ENCODE assay signal across 8 cellular contexts in genomic region chr2:232325324-232326273, GRCh38. TPM values are rescaled to one million over a fixed set of nuclear protein-coding genes. Genes with fewer than 3 reads are reported as not detected.
DNase-seq lines count a peak whose midpoint lies in the region; ATAC-seq and TF ChIP-seq lines count a peak whose summit lies in the region.

No MANE protein-coding gene starts in this region.

- peaks cover 20% of the 10 kb centered on the region for H3K4me1 Mint-ChIP-seq in activated CD4-positive, alpha-beta memory T cell treated with anti-CD3 and anti-CD28 coated beads, Interleukin-2, amount 10 ng/mL, durations not matched to agents 7 days and 5 days

- ATAC-seq in HG03439 (IDR thresholded peaks at IDR 0.05; ENCODE audit: unreplicated experiment): peak; percentile 51
- ATAC-seq in esophagus mucosa: peak; percentile 68
- no peak for ATAC-seq in GM19395 (IDR thresholded peaks at IDR 0.05; ENCODE audit: unreplicated experiment)

- no peaks in the 10 kb centered on the region for H3K9me2 ChIP-seq in neural cell (ENCODE audit: insufficient read depth, low read length)

- DNase-seq in Caki2 (ENCODE audit: low read depth) (peak; percentile 25), dedifferentiated amniotic fluid mesenchymal stem cell (ENCODE audit: extremely low spot score) (no peak), germinal center (ENCODE audit: low spot score) (no peak)
- peak; percentile 49 for DNase-seq in activated CD4-positive, alpha-beta memory T cell treated with anti-CD3 and anti-CD28 coated beads, Interleukin-2, amount 10 ng/mL, durations not matched to agents 7 days and 5 days

- POLR2A ChIA-PET in activated CD4-positive, alpha-beta memory T cell treated with anti-CD3 and anti-CD28 coated beads, Interleukin-2, amount 10 ng/mL, durations not matched to agents 7 days and 5 days (lab: Charles Lee): no interaction called here

- H3K27me3 Mint-ChIP-seq in activated CD4-positive, alpha-beta memory T cell treated with anti-CD3 and anti-CD28 coated beads, Interleukin-2, amount 10 ng/mL, durations not matched to agents 7 days and 5 days: no peaks in the 10 kb centered on the region

- CTCF ChIA-PET in activated CD4-positive, alpha-beta memory T cell treated with anti-CD3 and anti-CD28 coated beads, Interleukin-2, amount 10 ng/mL, durations not matched to agents 7 days and 5 days (lab: Charles Lee): interaction anchor here (0.7 to 4.6 kb wide), 17 partner anchors 10 to 424 kb away, joined by 3 to 29 read pairs (median 4); no protein-coding TSS in a partner anchor

- no peaks in the 10 kb centered on the region for H3K36me3 Mint-ChIP-seq in activated CD4-positive, alpha-beta memory T cell treated with anti-CD3 and anti-CD28 coated beads, Interleukin-2, amount 10 ng/mL, durations not matched to agents 7 days and 5 days (ENCODE audit: low read depth)

- no peak overlapping the region for H3K4me3 ChIP-seq in neural cell (ENCODE audit: low read length)

- H4K20me1 ChIP-seq in neural cell (ENCODE audit: insufficient read depth): no peaks in the 10 kb centered on the region

- TF ChIP-seq EP300 in neural cell (conservative IDR thresholded peaks at IDR 0.05; ENCODE audit: poor library complexity, severe bottlenecking): no peak

- no peaks in the 10 kb centered on the region for H3K79me2 ChIP-seq in neural cell (replicated peaks; ENCODE audit: insufficient read depth, low read length)

- TF ChIP-seq CTCF in neural cell (IDR thresholded peaks at IDR 0.05; ENCODE audit: poor library complexity, severe bottlenecking): peak; percentile 66

- H3K36me3 ChIP-seq in neural cell (ENCODE audit: insufficient read depth, low read length): no peaks in the 10 kb centered on the region

- in situ Hi-C loops in Caki2 (cut with HindIII; ENCODE audit: low pct_unique_long_range_greater_than_20kb, low sequenced_read_pairs): no loop called here

- H3F3A ChIP-seq in neural cell (ENCODE audit: insufficient read depth, low read length, poor library complexity, severe bottlenecking): no peaks in the 10 kb centered on the region

- H3K27me3 ChIP-seq in neural cell (ENCODE audit: insufficient read depth, low read depth, low read length): no peaks in the 10 kb centered on the region

- no peak overlapping the region for H3K27ac Mint-ChIP-seq in activated CD4-positive, alpha-beta memory T cell treated with anti-CD3 and anti-CD28 coated beads, Interleukin-2, amount 10 ng/mL, durations not matched to agents 7 days and 5 days

- no peak overlapping the region for H3K4me2 ChIP-seq in neural cell (ENCODE audit: low read length)

- no peak overlapping the region for H2AFZ ChIP-seq in neural cell (ENCODE audit: low read depth, low read length)

- H3K4me3 Mint-ChIP-seq in activated CD4-positive, alpha-beta memory T cell treated with anti-CD3 and anti-CD28 coated beads, Interleukin-2, amount 10 ng/mL, durations not matched to agents 7 days and 5 days: no peak overlapping the region

- no peaks in the 10 kb centered on the region for H3K9me3 Mint-ChIP-seq in activated CD4-positive, alpha-beta memory T cell treated with anti-CD3 and anti-CD28 coated beads, Interleukin-2, amount 10 ng/mL, durations not matched to agents 7 days and 5 days

- H3K9ac ChIP-seq in neural cell (ENCODE audit: low read length): no peak overlapping the region

- no peak overlapping the region for H3K27ac ChIP-seq in neural cell (ENCODE audit: low read length)

- no peaks in the 10 kb centered on the region for H3K9me3 ChIP-seq in neural cell (ENCODE audit: low read length)

- peak; percentile 60 for TF ChIP-seq RAD21 in neural cell (conservative IDR thresholded peaks at IDR 0.05)

TF ChIP-seq in neural cell, 6 proteins besides CTCF, POLR2A, EP300 and RAD21:
- TF ChIP-seq SMC3 (conservative IDR thresholded peaks at IDR 0.05; ENCODE audit: poor library complexity): peak; percentile 70
- TF ChIP-seq REST (IDR thresholded peaks at IDR 0.05; ENCODE audit: borderline replicate concordance): no peak
- TF ChIP-seq TAF1 (IDR thresholded peaks at IDR 0.05; ENCODE audit: low read depth): no peak

RNA-seq across cellular contexts. Expression of gene ALPP, which starts 53.0 kb away (rescaled TPM):
- not detected in 2 replicates for total RNA-seq in Caki2 (2014; rRNA removed; shearing (Covaris generic); ENCODE audit: low replicate concordance)
- not detected for total RNA-seq in activated CD4-positive, alpha-beta memory T cell treated with anti-CD3 and anti-CD28 coated beads, Interleukin-2, amount 10 ng/mL, durations not matched to agents 7 days and 5 days
- not detected for total RNA-seq in esophagus mucosa
- polyA plus RNA-seq in neural cell: not detected in 2 replicates
- not detected in 2 replicates for polyA minus RNA-seq in neural cell

Comparison
In these comparisons a context has a peak if more than half of its experiments do, and no peak if none do; other contexts are left out.
1. DNase-seq: peak in Caki2 (single experiment) and activated CD4-positive, alpha-beta memory T cell treated with anti-CD3 and anti-CD28 coated beads, Interleukin-2, amount 10 ng/mL, durations not matched to agents 7 days and 5 days (single experiment); none in dedifferentiated amniotic fluid mesenchymal stem cell (single experiment) and germinal center (single experiment).